In the genomic region with DNA sequence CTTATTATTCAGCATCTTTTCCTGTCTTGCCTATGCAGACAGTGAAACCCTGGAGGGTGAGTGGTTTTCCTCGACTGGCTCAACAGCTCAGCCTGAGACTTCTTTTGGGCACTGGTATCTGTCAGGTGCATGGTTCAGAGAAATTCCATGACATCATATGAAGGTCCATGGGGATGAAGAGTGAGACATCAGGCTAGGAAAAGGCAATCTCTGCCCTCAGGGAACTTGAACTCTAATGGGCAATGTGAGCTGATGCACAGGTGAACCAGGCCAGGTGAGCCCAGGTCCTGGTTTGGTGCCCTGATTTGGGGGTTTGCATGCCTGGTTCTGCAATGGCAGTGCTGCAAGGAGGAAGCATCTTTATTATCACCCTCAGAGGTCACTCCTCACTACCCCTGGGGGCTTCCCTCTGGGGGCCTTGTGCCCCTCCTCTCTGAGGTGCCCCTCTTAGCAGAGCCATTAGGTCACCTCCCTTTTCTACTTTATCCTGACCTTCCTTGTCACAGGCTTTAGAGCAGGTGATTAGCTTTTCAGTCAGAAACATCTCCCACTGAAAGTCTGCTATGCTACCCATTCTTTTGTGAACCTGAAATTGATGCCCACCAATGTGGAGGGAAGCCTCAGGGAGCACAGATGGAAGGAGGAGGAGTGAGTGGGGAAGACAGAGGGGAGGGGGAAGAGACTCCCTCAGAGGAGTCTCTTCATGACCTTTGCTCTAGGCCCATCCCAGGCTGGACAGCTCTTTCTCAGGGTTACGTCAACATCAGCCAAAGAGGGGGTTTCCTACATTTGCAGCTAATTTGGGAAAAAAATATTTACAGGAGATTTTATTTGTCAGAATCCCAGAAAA, we compare ENCODE assay signal across 1 cellular context.
TF ChIP-seq lines count a peak whose summit lies in the region.

No MANE protein-coding gene starts in this region.

TF ChIP-seq in HepG2, 621 proteins besides CTCF, POLR2A, EP300 and RAD21 (continues in another document):
- TF ChIP-seq CREBL2 (CRISPR knock-in tag; IDR thresholded peaks at IDR 0.05; ENCODE audit: borderline replicate concordance) (peak; percentile 75; the same call in 1 of the 2 replicates), ZBTB7B (CRISPR knock-in tag; IDR thresholded peaks at IDR 0.05) (no peak), ZSCAN29 (CRISPR knock-in tag; conservative IDR thresholded peaks at IDR 0.05) (no peak), ZBTB4 (CRISPR knock-in tag; IDR thresholded peaks at IDR 0.05; ENCODE audit: borderline replicate concordance) (0 out of 2 replicates have a peak, but pooled peaks have one; percentile 26), ZNF790 (CRISPR knock-in tag; IDR thresholded peaks at IDR 0.05; ENCODE audit: borderline replicate concordance) (0 out of 2 replicates have a peak, but pooled peaks have one; percentile 46), FOXP1 (IDR thresholded peaks at IDR 0.05) (no peak), FOXP1 (CRISPR knock-in tag; IDR thresholded peaks at IDR 0.05) (0 out of 2 replicates have a peak, but pooled peaks have one; percentile 32), HOXA5 (CRISPR knock-in tag; IDR thresholded peaks at IDR 0.05) (no peak), ZBTB44 (CRISPR knock-in tag; IDR thresholded peaks at IDR 0.05) (no peak), ATF7 (IDR thresholded peaks at IDR 0.05) (peak; percentile 53; the same call in 1 of the 2 replicates), ATF7 (CRISPR knock-in tag; IDR thresholded peaks at IDR 0.05) (no peak), ZFP36 (IDR thresholded peaks at IDR 0.05; ENCODE audit: borderline replicate concordance, low read depth, low read length, partially characterized antibody) (no peak), KDM4B (CRISPR knock-in tag; IDR thresholded peaks at IDR 0.05) (0 out of 2 replicates have a peak, but pooled peaks have one; percentile 30), SMYD3 (CRISPR knock-in tag; IDR thresholded peaks at IDR 0.05) (peak; percentile 58; the same call in 1 of the 2 replicates), RARA (CRISPR knock-in tag; IDR thresholded peaks at IDR 0.05) (peak; percentile 69), BATF2 (CRISPR knock-in tag; IDR thresholded peaks at IDR 0.05) (no peak), ZNF7 (CRISPR knock-in tag; IDR thresholded peaks at IDR 0.05) (no peak), KAT8 (CRISPR knock-in tag; IDR thresholded peaks at IDR 0.05) (0 out of 2 replicates have a peak, but pooled peaks have one; percentile 7), HDAC2 (CRISPR knock-in tag; IDR thresholded peaks at IDR 0.05) (peak; percentile 34; the same call in 1 of the 2 replicates), HDAC1 (CRISPR knock-in tag; IDR thresholded peaks at IDR 0.05) (peak; percentile 14; the same call in 1 of the 2 replicates), FOXO1 (CRISPR knock-in tag; IDR thresholded peaks at IDR 0.05) (peak; percentile 52), ISL2 (CRISPR knock-in tag; IDR thresholded peaks at IDR 0.05) (peak; percentile 45), HNF4G (IDR thresholded peaks at IDR 0.05; ENCODE audit: borderline replicate concordance, low read depth, low read length) (peak; percentile 63), HNF4G (CRISPR knock-in tag; IDR thresholded peaks at IDR 0.05; ENCODE audit: borderline replicate concordance, low read depth) (peak; percentile 72; the same call in 1 of the 2 replicates), ZNF256 (CRISPR knock-in tag; conservative IDR thresholded peaks at IDR 0.05) (no peak), XRCC5 (optimal IDR thresholded peaks at IDR 0.05; ENCODE audit: low read length) (peak; percentile 42), AGO1 (IDR thresholded peaks at IDR 0.05; ENCODE audit: low read depth, low read length, poor library complexity, severe bottlenecking) (no peak), SOX13 (IDR thresholded peaks at IDR 0.05) (no peak), SOX13 (CRISPR knock-in tag; conservative IDR thresholded peaks at IDR 0.05 in 1 of 2, IDR thresholded peaks at IDR 0.05 in 1 of 2) (peak in 1 of 2 experiments; percentile 63; a peak in 1 of 4 replicates), JDP2 (CRISPR knock-in tag; IDR thresholded peaks at IDR 0.05; ENCODE audit: borderline replicate concordance) (no peak), NONO (IDR thresholded peaks at IDR 0.05) (no peak), NONO (CRISPR knock-in tag; conservative IDR thresholded peaks at IDR 0.05) (peak; percentile 51; the same call in 1 of the 2 replicates), ZNF501 (CRISPR knock-in tag; IDR thresholded peaks at IDR 0.05) (peak; percentile 35; the same call in 1 of the 2 replicates), SAP130 (CRISPR knock-in tag; IDR thresholded peaks at IDR 0.05; ENCODE audit: low read depth) (0 out of 2 replicates have a peak, but pooled peaks have one; percentile 26), KDM6A (CRISPR knock-in tag; IDR thresholded peaks at IDR 0.05; ENCODE audit: low read depth) (peak; percentile 45; the same call in 1 of the 2 replicates), ZNF274 (CRISPR knock-in tag; IDR thresholded peaks at IDR 0.05) (peak; percentile 66), ZFY (CRISPR knock-in tag; IDR thresholded peaks at IDR 0.05) (0 out of 2 replicates have a peak, but pooled peaks have one; percentile 14), HES4 (CRISPR knock-in tag; IDR thresholded peaks at IDR 0.05; ENCODE audit: borderline replicate concordance) (0 out of 2 replicates have a peak, but pooled peaks have one; percentile 51), MIER2 (CRISPR knock-in tag; IDR thresholded peaks at IDR 0.05) (peak; percentile 87), ARID5B (CRISPR knock-in tag; IDR thresholded peaks at IDR 0.05) (peak; percentile 50)
- TF ChIP-seq, protein P1, sequence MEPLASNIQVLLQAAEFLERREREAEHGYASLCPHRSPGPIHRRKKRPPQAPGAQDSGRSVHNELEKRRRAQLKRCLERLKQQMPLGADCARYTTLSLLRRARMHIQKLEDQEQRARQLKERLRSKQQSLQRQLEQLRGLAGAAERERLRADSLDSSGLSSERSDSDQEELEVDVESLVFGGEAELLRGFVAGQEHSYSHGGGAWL (CRISPR knock-in tag; IDR thresholded peaks at IDR 0.05): no peak
- TF ChIP-seq, protein P2, sequence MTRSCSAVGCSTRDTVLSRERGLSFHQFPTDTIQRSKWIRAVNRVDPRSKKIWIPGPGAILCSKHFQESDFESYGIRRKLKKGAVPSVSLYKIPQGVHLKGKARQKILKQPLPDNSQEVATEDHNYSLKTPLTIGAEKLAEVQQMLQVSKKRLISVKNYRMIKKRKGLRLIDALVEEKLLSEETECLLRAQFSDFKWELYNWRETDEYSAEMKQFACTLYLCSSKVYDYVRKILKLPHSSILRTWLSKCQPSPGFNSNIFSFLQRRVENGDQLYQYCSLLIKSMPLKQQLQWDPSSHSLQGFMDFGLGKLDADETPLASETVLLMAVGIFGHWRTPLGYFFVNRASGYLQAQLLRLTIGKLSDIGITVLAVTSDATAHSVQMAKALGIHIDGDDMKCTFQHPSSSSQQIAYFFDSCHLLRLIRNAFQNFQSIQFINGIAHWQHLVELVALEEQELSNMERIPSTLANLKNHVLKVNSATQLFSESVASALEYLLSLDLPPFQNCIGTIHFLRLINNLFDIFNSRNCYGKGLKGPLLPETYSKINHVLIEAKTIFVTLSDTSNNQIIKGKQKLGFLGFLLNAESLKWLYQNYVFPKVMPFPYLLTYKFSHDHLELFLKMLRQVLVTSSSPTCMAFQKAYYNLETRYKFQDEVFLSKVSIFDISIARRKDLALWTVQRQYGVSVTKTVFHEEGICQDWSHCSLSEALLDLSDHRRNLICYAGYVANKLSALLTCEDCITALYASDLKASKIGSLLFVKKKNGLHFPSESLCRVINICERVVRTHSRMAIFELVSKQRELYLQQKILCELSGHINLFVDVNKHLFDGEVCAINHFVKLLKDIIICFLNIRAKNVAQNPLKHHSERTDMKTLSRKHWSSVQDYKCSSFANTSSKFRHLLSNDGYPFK (CRISPR knock-in tag; IDR thresholded peaks at IDR 0.05; ENCODE audit: borderline replicate concordance): peak; percentile 42; the same call in 1 of the 2 replicates
- TF ChIP-seq, protein P3, sequence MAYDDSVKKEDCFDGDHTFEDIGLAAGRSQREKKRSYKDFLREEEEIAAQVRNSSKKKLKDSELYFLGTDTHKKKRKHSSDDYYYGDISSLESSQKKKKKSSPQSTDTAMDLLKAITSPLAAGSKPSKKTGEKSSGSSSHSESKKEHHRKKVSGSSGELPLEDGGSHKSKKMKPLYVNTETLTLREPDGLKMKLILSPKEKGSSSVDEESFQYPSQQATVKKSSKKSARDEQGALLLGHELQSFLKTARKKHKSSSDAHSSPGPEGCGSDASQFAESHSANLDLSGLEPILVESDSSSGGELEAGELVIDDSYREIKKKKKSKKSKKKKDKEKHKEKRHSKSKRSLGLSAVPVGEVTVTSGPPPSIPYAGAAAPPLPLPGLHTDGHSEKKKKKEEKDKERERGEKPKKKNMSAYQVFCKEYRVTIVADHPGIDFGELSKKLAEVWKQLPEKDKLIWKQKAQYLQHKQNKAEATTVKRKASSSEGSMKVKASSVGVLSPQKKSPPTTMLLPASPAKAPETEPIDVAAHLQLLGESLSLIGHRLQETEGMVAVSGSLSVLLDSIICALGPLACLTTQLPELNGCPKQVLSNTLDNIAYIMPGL (CRISPR knock-in tag; IDR thresholded peaks at IDR 0.05; ENCODE audit: borderline replicate concordance in 1 of 2, low read depth in 1 of 2): 0 out of 4 replicates have a peak, but pooled peaks of 1 of the 2 experiments have one; percentile 21
- TF ChIP-seq, protein P4, sequence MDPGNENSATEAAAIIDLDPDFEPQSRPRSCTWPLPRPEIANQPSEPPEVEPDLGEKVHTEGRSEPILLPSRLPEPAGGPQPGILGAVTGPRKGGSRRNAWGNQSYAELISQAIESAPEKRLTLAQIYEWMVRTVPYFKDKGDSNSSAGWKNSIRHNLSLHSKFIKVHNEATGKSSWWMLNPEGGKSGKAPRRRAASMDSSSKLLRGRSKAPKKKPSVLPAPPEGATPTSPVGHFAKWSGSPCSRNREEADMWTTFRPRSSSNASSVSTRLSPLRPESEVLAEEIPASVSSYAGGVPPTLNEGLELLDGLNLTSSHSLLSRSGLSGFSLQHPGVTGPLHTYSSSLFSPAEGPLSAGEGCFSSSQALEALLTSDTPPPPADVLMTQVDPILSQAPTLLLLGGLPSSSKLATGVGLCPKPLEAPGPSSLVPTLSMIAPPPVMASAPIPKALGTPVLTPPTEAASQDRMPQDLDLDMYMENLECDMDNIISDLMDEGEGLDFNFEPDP (CRISPR knock-in tag; conservative IDR thresholded peaks at IDR 0.05): 0 out of 2 replicates have a peak, but pooled peaks have one; percentile 10
